ENCODE assay signal across 8 cellular contexts in the genomic region with DNA sequence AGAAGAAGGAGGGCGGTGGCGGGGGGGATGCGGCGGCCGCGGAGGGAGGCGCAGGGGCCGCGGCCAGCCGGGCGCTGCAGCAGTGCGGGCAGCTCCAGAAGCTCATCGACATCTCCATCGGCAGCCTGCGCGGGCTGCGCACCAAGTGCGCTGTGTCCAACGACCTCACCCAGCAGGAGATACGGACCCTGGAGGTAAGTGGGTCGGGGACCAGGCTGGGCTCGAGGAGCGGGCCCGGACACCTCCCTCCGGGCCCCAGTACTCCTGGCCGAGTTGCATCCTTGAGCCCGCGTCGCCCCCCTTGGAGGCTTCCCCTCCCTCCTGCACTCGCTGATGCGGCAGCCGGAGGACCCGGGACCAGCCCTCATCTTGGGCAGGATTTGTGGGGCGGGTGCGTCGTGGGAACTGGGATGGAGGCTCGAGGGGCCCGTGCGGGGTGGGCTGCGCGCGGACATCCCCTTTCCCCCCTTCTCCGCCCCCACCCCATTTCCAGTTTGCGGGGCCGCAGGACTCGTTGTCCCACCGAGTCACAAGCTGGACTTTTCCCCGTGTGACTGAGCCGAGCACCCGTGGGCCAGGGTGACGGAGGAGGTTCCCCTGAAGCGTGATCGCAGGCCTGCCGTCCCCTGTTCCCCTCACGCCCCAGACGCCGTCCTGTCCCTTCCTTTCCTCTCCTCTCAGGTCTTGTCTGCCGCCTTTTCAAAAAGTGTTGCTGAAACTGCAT. TPM values are rescaled to one million over a fixed set of nuclear protein-coding genes. Genes with fewer than 3 reads are reported as not detected.
DNase-seq lines count a peak whose midpoint lies in the region; ATAC-seq and TF ChIP-seq lines count a peak whose summit lies in the region.

No MANE protein-coding gene starts in this region.

- TF ChIP-seq CTCF in BJ (IDR thresholded peaks at IDR 0.05; ENCODE audit: insufficient read depth, low read depth, low read length) = no peak

- peaks cover 46% of the 10 kb centered on the region for H3K4me1 Mint-ChIP-seq in activated naive CD8-positive, alpha-beta T cell treated with anti-CD3 and anti-CD28 coated beads, Interleukin-2, amount 50 U/mL, for 24 hours
- H3K4me1 Mint-ChIP-seq in immature natural killer cell = peaks cover 18 to 35% of the 10 kb centered on the region in 2 donors
- H3K4me1 Mint-ChIP-seq in stimulated activated naive CD8-positive, alpha-beta T cell treated with anti-CD3 and anti-CD28 coated beads, Interleukin-15, amount 100 ng/mL, for 72 hours = peaks cover 71% of the 10 kb centered on the region

- H3K27me3 Mint-ChIP-seq in activated naive CD8-positive, alpha-beta T cell treated with anti-CD3 and anti-CD28 coated beads, Interleukin-2, amount 50 U/mL, for 24 hours = no peaks in the 10 kb centered on the region
- peaks cover 0 to 8% (median 2%) of the 10 kb centered on the region in 3 donors for H3K27me3 Mint-ChIP-seq in immature natural killer cell (ENCODE audit: low read depth in 3 of 3)
- H3K27me3 Mint-ChIP-seq in stimulated activated naive CD8-positive, alpha-beta T cell treated with anti-CD3 and anti-CD28 coated beads, Interleukin-15, amount 100 ng/mL, for 72 hours = no peaks in the 10 kb centered on the region

- H3K36me3 ChIP-seq in BJ (ENCODE audit: control insufficient read depth, insufficient read depth, low read length) = no peaks in the 10 kb centered on the region

- POLR2A ChIA-PET in BJ (lab: Charles Lee) = interaction anchor here (0.6 kb wide), 1 partner anchor 120 kb away, joined by 3 read pairs; no protein-coding TSS in a partner anchor

- peak overlapping the region; percentile 76 for H3K27ac Mint-ChIP-seq in activated naive CD8-positive, alpha-beta T cell treated with anti-CD3 and anti-CD28 coated beads, Interleukin-2, amount 50 U/mL, for 24 hours
- H3K27ac Mint-ChIP-seq in immature natural killer cell = peak overlapping the region; percentile 57 to 91 (median 86)
- H3K27ac Mint-ChIP-seq in stimulated activated naive CD8-positive, alpha-beta T cell treated with anti-CD3 and anti-CD28 coated beads, Interleukin-15, amount 100 ng/mL, for 72 hours = peak overlapping the region; percentile 91 to 95

- H3K9me3 Mint-ChIP-seq in activated naive CD8-positive, alpha-beta T cell treated with anti-CD3 and anti-CD28 coated beads, Interleukin-2, amount 50 U/mL, for 24 hours = no peaks in the 10 kb centered on the region
- no peaks in the 10 kb centered on the region for H3K9me3 Mint-ChIP-seq in immature natural killer cell
- no peaks in the 10 kb centered on the region for H3K9me3 Mint-ChIP-seq in stimulated activated naive CD8-positive, alpha-beta T cell treated with anti-CD3 and anti-CD28 coated beads, Interleukin-15, amount 100 ng/mL, for 72 hours

- DNase-seq in BJ (ENCODE audit: low read depth) (no peak), immature natural killer cell (no peak), HPDE6-E6E7 (ENCODE audit: extremely low spot score) (no peak)
- DNase-seq in activated naive CD8-positive, alpha-beta T cell treated with anti-CD3 and anti-CD28 coated beads, Interleukin-2, amount 50 U/mL, for 24 hours = no peak
- DNase-seq in stimulated activated naive CD8-positive, alpha-beta T cell treated with anti-CD3 and anti-CD28 coated beads, Interleukin-15, amount 100 ng/mL, for 72 hours = no peak

- no peak for TF ChIP-seq POLR2A in GM18505 (IDR thresholded peaks at IDR 0.05; ENCODE audit: borderline replicate concordance, extremely low read depth, insufficient read depth, insufficient read length)

- H3K4me3 ChIP-seq in BJ (ENCODE audit: low read depth, low read length) = peak overlapping the region; percentile 75

- H3K4me3 Mint-ChIP-seq in activated naive CD8-positive, alpha-beta T cell treated with anti-CD3 and anti-CD28 coated beads, Interleukin-2, amount 50 U/mL, for 24 hours = peak overlapping the region; percentile 93
- H3K4me3 Mint-ChIP-seq in immature natural killer cell = peak overlapping the region; percentile 87 to 97 (median 92)
- peak overlapping the region; percentile 92 to 97 for H3K4me3 Mint-ChIP-seq in stimulated activated naive CD8-positive, alpha-beta T cell treated with anti-CD3 and anti-CD28 coated beads, Interleukin-15, amount 100 ng/mL, for 72 hours

- CTCF ChIA-PET in BJ (lab: Yijun Ruan, JAX) = interaction anchor here (0.8 to 8.4 kb wide), 9 partner anchors 81 to 220 kb away, joined by 3 to 77 read pairs (median 4); no protein-coding TSS in a partner anchor

- no peaks in the 10 kb centered on the region for H3K36me3 Mint-ChIP-seq in activated naive CD8-positive, alpha-beta T cell treated with anti-CD3 and anti-CD28 coated beads, Interleukin-2, amount 50 U/mL, for 24 hours (ENCODE audit: low read depth)
- peaks cover 0 to 4% (median 0%) of the 10 kb centered on the region in 3 donors for H3K36me3 Mint-ChIP-seq in immature natural killer cell

- H3K27me3 ChIP-seq in BJ (ENCODE audit: control insufficient read depth, insufficient read depth, low read length) = 0 out of 2 replicates have a peak, but pooled peaks cover under 1% of the 10 kb centered on the region

- ATAC-seq in HG02642 (IDR thresholded peaks at IDR 0.05; ENCODE audit: poor library complexity, unreplicated experiment) = peak; percentile 3
- ATAC-seq in activated naive CD8-positive, alpha-beta T cell treated with anti-CD3 and anti-CD28 coated beads, Interleukin-2, amount 50 U/mL, for 24 hours = peak; percentile 2
- no peak for ATAC-seq in stimulated activated naive CD8-positive, alpha-beta T cell treated with anti-CD3 and anti-CD28 coated beads, Interleukin-15, amount 100 ng/mL, for 72 hours
- no peak for ATAC-seq in GM21381 (IDR thresholded peaks at IDR 0.05; ENCODE audit: unreplicated experiment)
- no peak for ATAC-seq in GM18505 (IDR thresholded peaks at IDR 0.05; ENCODE audit: unreplicated experiment)

RNA-seq across cellular contexts. Expression of gene KSR1, which starts 0.6 kb away (rescaled TPM):
- 5.6 and 6.8 TPM in 2 replicates for polyA plus RNA-seq in BJ (2011; rRNA removed)
- 8.0 and 10.4 TPM in 2 replicates for polyA minus RNA-seq in BJ (2011; rRNA and poly(A)+ RNA removed)
- polyA plus RNA-seq in immature natural killer cell = 1 to 10 TPM; 1.8 to 5.6 (median 2.6) TPM

Comparison
In these comparisons a context has a peak if more than half of its experiments do, and no peak if none do; other contexts are left out.
1. ATAC-seq: peak in HG02642 (single experiment) and activated naive CD8-positive, alpha-beta T cell treated with anti-CD3 and anti-CD28 coated beads, Interleukin-2, amount 50 U/mL, for 24 hours (single experiment); none in stimulated activated naive CD8-positive, alpha-beta T cell treated with anti-CD3 and anti-CD28 coated beads, Interleukin-15, amount 100 ng/mL, for 72 hours (single experiment), GM21381 (single experiment) and GM18505 (single experiment).
2. Peak in every context shown above with its lines, with median percentiles within 50 percentile points of each other: H3K27ac Mint-ChIP-seq and H3K4me3 Mint-ChIP-seq.